1 cellular context compared by ENCODE assay signal in the genomic region with DNA sequence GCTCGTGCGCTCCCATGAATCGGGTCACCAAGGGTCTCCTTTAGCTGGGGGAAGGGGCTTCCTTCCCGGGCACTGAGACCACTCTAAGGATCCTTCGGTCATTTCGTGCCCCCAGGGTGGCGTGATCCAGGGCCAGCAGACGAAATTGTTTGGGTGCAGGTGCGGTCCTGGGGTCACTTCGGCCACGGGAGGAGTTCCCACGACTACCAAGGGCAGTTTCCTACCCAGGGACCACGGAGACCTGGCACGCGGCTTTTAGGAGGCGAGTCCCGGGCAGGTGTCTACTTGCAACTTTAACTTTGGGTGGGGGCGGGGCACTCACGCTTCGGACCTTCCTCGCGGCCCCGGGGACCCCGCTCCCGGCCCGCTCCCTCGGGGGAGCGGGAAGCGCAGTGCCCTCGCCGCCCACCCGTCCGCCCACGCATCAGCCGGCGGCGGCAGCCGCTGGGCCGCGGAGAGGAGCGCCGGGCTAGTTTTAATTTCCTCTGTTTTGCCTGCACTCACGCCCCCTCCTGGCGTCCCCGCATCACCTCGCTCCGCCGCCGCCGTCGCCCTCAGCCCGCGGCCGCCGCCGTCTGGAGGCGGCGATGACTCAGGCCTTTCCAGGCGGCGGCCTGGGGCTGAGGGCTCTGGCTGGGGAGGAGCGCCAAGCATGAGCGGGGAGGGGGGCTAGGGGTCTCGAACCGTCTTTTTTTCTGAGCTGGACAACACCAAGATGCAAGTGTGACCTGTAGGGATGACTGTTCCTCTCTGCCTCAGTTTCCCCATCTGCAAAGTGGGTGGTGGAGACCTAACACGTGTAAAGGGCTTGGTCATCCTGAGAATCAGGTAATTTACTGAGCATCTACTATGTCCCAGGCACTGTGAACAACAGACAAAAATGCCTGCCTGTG.
A peak's percentile ranks its signal among the peaks of the same experiment; 100 is the strongest.
TF ChIP-seq lines count a peak whose summit lies in the region.

No MANE protein-coding gene starts in this region.

TF ChIP-seq in HEK293, 187 proteins besides CTCF, POLR2A, EP300 and RAD21 (continued from another document and continues in another):
- TF ChIP-seq ZSCAN30 (tag by site-specific recombination; IDR thresholded peaks at IDR 0.05): peak; percentile 64
- no peak for TF ChIP-seq ZNF404 (tag by site-specific recombination; IDR thresholded peaks at IDR 0.05)
- TF ChIP-seq ZNF571 (tag by site-specific recombination; IDR thresholded peaks at IDR 0.05): no peak
- TF ChIP-seq, protein P1, sequence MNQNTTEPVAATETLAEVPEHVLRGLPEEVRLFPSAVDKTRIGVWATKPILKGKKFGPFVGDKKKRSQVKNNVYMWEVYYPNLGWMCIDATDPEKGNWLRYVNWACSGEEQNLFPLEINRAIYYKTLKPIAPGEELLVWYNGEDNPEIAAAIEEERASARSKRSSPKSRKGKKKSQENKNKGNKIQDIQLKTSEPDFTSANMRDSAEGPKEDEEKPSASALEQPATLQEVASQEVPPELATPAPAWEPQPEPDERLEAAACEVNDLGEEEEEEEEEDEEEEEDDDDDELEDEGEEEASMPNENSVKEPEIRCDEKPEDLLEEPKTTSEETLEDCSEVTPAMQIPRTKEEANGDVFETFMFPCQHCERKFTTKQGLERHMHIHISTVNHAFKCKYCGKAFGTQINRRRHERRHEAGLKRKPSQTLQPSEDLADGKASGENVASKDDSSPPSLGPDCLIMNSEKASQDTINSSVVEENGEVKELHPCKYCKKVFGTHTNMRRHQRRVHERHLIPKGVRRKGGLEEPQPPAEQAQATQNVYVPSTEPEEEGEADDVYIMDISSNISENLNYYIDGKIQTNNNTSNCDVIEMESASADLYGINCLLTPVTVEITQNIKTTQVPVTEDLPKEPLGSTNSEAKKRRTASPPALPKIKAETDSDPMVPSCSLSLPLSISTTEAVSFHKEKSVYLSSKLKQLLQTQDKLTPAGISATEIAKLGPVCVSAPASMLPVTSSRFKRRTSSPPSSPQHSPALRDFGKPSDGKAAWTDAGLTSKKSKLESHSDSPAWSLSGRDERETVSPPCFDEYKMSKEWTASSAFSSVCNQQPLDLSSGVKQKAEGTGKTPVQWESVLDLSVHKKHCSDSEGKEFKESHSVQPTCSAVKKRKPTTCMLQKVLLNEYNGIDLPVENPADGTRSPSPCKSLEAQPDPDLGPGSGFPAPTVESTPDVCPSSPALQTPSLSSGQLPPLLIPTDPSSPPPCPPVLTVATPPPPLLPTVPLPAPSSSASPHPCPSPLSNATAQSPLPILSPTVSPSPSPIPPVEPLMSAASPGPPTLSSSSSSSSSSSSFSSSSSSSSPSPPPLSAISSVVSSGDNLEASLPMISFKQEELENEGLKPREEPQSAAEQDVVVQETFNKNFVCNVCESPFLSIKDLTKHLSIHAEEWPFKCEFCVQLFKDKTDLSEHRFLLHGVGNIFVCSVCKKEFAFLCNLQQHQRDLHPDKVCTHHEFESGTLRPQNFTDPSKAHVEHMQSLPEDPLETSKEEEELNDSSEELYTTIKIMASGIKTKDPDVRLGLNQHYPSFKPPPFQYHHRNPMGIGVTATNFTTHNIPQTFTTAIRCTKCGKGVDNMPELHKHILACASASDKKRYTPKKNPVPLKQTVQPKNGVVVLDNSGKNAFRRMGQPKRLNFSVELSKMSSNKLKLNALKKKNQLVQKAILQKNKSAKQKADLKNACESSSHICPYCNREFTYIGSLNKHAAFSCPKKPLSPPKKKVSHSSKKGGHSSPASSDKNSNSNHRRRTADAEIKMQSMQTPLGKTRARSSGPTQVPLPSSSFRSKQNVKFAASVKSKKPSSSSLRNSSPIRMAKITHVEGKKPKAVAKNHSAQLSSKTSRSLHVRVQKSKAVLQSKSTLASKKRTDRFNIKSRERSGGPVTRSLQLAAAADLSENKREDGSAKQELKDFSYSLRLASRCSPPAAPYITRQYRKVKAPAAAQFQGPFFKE (tag by site-specific recombination; IDR thresholded peaks at IDR 0.05; ENCODE audit: borderline replicate concordance): no peak
- no peak for TF ChIP-seq ZNF501 (tag by site-specific recombination; IDR thresholded peaks at IDR 0.05)
- TF ChIP-seq PRDM1 (tag by site-specific recombination; IDR thresholded peaks at IDR 0.05): no peak
- TF ChIP-seq REST (tag by site-specific recombination; IDR thresholded peaks at IDR 0.05): no peak; the same call in 1 of the 2 replicates
- no peak for TF ChIP-seq ZFP3 (tag by site-specific recombination; IDR thresholded peaks at IDR 0.05; ENCODE audit: low read depth)
- no peak for TF ChIP-seq ZFP37 (tag by site-specific recombination; IDR thresholded peaks at IDR 0.05)
- TF ChIP-seq ZNF639 (tag by site-specific recombination; IDR thresholded peaks at IDR 0.05): no peak
- no peak for TF ChIP-seq SCRT1 (tag by site-specific recombination; IDR thresholded peaks at IDR 0.05; ENCODE audit: borderline replicate concordance)
- TF ChIP-seq BCL11B (tag by site-specific recombination; IDR thresholded peaks at IDR 0.05; ENCODE audit: low read depth): peak; percentile 53; the same call in 1 of the 2 replicates
- TF ChIP-seq GFI1B (tag by site-specific recombination; IDR thresholded peaks at IDR 0.05): no peak
- TF ChIP-seq ZBTB1 (tag by site-specific recombination; IDR thresholded peaks at IDR 0.05): no peak
- TF ChIP-seq SP3 (tag by site-specific recombination; IDR thresholded peaks at IDR 0.05): peak; percentile 18; the same call in 1 of the 2 replicates
- no peak for TF ChIP-seq SP2 (tag by site-specific recombination; IDR thresholded peaks at IDR 0.05)
- TF ChIP-seq ZNF416 (tag by site-specific recombination; IDR thresholded peaks at IDR 0.05): no peak
- TF ChIP-seq ZNF776 (tag by site-specific recombination; IDR thresholded peaks at IDR 0.05; ENCODE audit: borderline replicate concordance): no peak
- TF ChIP-seq, protein P2, sequence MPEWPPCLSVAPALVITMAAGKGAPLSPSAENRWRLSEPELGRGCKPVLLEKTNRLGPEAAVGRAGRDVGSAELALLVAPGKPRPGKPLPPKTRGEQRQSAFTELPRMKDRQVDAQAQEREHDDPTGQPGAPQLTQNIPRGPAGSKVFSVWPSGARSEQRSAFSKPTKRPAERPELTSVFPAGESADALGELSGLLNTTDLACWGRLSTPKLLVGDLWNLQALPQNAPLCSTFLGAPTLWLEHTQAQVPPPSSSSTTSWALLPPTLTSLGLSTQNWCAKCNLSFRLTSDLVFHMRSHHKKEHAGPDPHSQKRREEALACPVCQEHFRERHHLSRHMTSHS (tag by site-specific recombination; IDR thresholded peaks at IDR 0.05): no peak
- TF ChIP-seq ZNF423 (tag by site-specific recombination; IDR thresholded peaks at IDR 0.05): no peak
- TF ChIP-seq ZNF664 (tag by site-specific recombination; IDR thresholded peaks at IDR 0.05): peak; percentile 99
- TF ChIP-seq ZFP69B (tag by site-specific recombination; IDR thresholded peaks at IDR 0.05): no peak; the same call in 1 of the 2 replicates
- no peak for TF ChIP-seq ZNF146 (tag by site-specific recombination; IDR thresholded peaks at IDR 0.05)
- TF ChIP-seq, protein P3, sequence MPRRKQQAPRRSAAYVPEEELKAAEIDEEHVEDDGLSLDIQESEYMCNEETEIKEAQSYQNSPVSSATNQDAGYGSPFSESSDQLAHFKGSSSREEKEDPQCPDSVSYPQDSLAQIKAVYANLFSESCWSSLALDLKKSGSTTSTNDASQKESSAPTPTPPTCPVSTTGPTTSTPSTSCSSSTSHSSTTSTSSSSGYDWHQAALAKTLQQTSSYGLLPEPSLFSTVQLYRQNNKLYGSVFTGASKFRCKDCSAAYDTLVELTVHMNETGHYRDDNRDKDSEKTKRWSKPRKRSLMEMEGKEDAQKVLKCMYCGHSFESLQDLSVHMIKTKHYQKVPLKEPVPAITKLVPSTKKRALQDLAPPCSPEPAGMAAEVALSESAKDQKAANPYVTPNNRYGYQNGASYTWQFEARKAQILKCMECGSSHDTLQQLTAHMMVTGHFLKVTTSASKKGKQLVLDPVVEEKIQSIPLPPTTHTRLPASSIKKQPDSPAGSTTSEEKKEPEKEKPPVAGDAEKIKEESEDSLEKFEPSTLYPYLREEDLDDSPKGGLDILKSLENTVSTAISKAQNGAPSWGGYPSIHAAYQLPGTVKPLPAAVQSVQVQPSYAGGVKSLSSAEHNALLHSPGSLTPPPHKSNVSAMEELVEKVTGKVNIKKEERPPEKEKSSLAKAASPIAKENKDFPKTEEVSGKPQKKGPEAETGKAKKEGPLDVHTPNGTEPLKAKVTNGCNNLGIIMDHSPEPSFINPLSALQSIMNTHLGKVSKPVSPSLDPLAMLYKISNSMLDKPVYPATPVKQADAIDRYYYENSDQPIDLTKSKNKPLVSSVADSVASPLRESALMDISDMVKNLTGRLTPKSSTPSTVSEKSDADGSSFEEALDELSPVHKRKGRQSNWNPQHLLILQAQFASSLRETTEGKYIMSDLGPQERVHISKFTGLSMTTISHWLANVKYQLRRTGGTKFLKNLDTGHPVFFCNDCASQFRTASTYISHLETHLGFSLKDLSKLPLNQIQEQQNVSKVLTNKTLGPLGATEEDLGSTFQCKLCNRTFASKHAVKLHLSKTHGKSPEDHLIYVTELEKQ (tag by site-specific recombination; IDR thresholded peaks at IDR 0.05; ENCODE audit: borderline replicate concordance): no peak
- no peak for TF ChIP-seq TCF7L2 (IDR thresholded peaks at IDR 0.05; ENCODE audit: borderline replicate concordance, low read depth, low read length)
- peak; percentile 81; the same call in 1 of the 2 replicates for TF ChIP-seq ZNF398 (tag by site-specific recombination; IDR thresholded peaks at IDR 0.05)
- no peak for TF ChIP-seq ZIC2 (tag by site-specific recombination; IDR thresholded peaks at IDR 0.05)
- no peak for TF ChIP-seq ZNF555 (tag by site-specific recombination; conservative IDR thresholded peaks at IDR 0.05)
- TF ChIP-seq ZNF248 (tag by site-specific recombination; IDR thresholded peaks at IDR 0.05): no peak
- no peak for TF ChIP-seq ZNF837 (tag by site-specific recombination; IDR thresholded peaks at IDR 0.05)
- no peak for TF ChIP-seq ZNF354C (tag by site-specific recombination; IDR thresholded peaks at IDR 0.05; ENCODE audit: borderline replicate concordance, low read depth)
- TF ChIP-seq GLIS1 (tag by site-specific recombination; IDR thresholded peaks at IDR 0.05): no peak
- TF ChIP-seq ZNF549 (tag by site-specific recombination; IDR thresholded peaks at IDR 0.05): no peak
- TF ChIP-seq ZNF513 (tag by site-specific recombination; IDR thresholded peaks at IDR 0.05): no peak
- TF ChIP-seq ZNF600 (tag by site-specific recombination; IDR thresholded peaks at IDR 0.05): no peak
